1 cellular context compared by ENCODE assay signal in genomic region chr1:163174524-163175437, GRCh38.
TF ChIP-seq lines count a peak whose summit lies in the region.

No MANE protein-coding gene starts in this region.

TF ChIP-seq in HCT116, 20 proteins besides CTCF, POLR2A, EP300 and RAD21 (continued from another document):
- no peak for TF ChIP-seq ZBTB33 (IDR thresholded peaks at IDR 0.05; ENCODE audit: extremely low read depth, insufficient replicate concordance, low read length)
- no peak for TF ChIP-seq SIN3A (IDR thresholded peaks at IDR 0.05; ENCODE audit: low read depth)
- no peak for TF ChIP-seq ZFX (IDR thresholded peaks at IDR 0.05)
- no peak for TF ChIP-seq FOSL1 (IDR thresholded peaks at IDR 0.05; ENCODE audit: low read depth)
- no peak for TF ChIP-seq REST (IDR thresholded peaks at IDR 0.05; ENCODE audit: low read depth)
- TF ChIP-seq SRF (IDR thresholded peaks at IDR 0.05; ENCODE audit: low read depth), result no peak
- TF ChIP-seq POLR2AphosphoS5 (IDR thresholded peaks at IDR 0.05; ENCODE audit: low read depth, low read length), result no peak
